Comparison of ENCODE assay signal across 16 cellular contexts in the genomic region with DNA sequence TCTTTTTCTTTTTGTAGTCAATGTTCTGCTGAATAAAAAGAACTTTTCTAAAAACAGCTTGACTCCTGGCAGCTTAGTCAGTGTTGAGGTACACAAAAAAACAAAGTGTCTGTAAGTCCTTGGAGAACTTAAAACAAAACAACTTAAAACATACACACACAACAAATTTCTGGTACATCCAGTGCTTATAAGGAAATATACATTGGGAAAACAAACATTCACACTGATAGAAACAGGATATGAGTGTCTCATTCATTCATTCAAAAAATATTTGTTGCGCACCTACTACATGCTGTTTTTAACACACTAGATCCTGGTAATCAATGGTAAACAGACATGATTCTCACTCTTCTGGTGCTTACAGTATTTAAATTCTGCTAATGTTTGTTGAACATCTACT. TPM values are rescaled to one million over a fixed set of nuclear protein-coding genes. Genes with fewer than 3 reads are reported as not detected.
DNase-seq lines count a peak whose midpoint lies in the region; ATAC-seq and TF ChIP-seq lines count a peak whose summit lies in the region.
"Had no signal": no experiment of that assay in that cellular context is flagged by ENCODE, and none has a peak within 500 bp of the region (broad histone marks: within the 10 kb centered on the region; RNA-seq: fewer than 3 reads in every experiment).

No MANE protein-coding gene starts in this region.

- H3K4me1 ChIP-seq in Karpas-422 (ENCODE audit: low read length) (peaks cover 45% of the 10 kb centered on the region), stomach (peaks cover 0 to 7% (median 0%) of the 10 kb centered on the region in 4 donors)

- H3K4me1 Mint-ChIP-seq in CD14-positive monocyte: peaks cover 41% of the 10 kb centered on the region
- H3K4me1 Mint-ChIP-seq: CD4-positive, alpha-beta memory T cell had no signal

- H3K27me3 ChIP-seq in Karpas-422 (ENCODE audit: low read length): no peaks in the 10 kb centered on the region
- no peaks in the 10 kb centered on the region for H3K27me3 ChIP-seq in stomach
- H3K27me3 ChIP-seq: BLaER1 treated with 17β-estradiol and CSF1 and Interleukin-3, amounts not matched to agents 10 nM and 100 nM had no signal

- H3K27me3 Mint-ChIP-seq in CD14-positive monocyte (ENCODE audit: low read depth in 3 of 3): no peaks in the 10 kb centered on the region
- H3K27me3 Mint-ChIP-seq: CD4-positive, alpha-beta memory T cell had no signal

- peak overlapping the region; percentile 3; the same call in 1 of the 2 replicates for H3K9ac ChIP-seq in Karpas-422 (ENCODE audit: low read length)
- H3K9ac ChIP-seq: BLaER1 treated with 17β-estradiol and CSF1 and Interleukin-3, amounts not matched to agents 10 nM and 100 nM had no signal

- no peaks in the 10 kb centered on the region for H4K20me1 ChIP-seq in Karpas-422 (ENCODE audit: insufficient read depth, low read depth, low read length)
- H4K20me1 ChIP-seq: BLaER1 treated with 17β-estradiol and CSF1 and Interleukin-3, amounts not matched to agents 10 nM and 100 nM had no signal

- no peaks in the 10 kb centered on the region for H3K79me2 ChIP-seq in Karpas-422 (ENCODE audit: low read length)

- H3K9me3 ChIP-seq in Karpas-422 (ENCODE audit: low read length) (0 out of 2 replicates have a peak, but pooled peaks cover 4% of the 10 kb centered on the region), stomach (no peaks in the 10 kb centered on the region)

- no peak overlapping the region for H2AFZ ChIP-seq in Karpas-422 (ENCODE audit: low read length)

- H3K27ac Mint-ChIP-seq in CD14-positive monocyte: peak overlapping the region; percentile 42 to 82 (median 69)
- H3K27ac Mint-ChIP-seq: CD4-positive, alpha-beta memory T cell had no signal

- no peaks in the 10 kb centered on the region; the same call in 1 of the 2 replicates for H3K36me3 ChIP-seq in Karpas-422 (ENCODE audit: insufficient read depth, low read length)
- H3K36me3 ChIP-seq in stomach: no peaks in the 10 kb centered on the region

- H3K27ac ChIP-seq in Karpas-422 (ENCODE audit: low read length) (peak overlapping the region; percentile 78), stomach (no peak overlapping the region)
- H3K27ac ChIP-seq: BLaER1 treated with 17β-estradiol and CSF1 and Interleukin-3, amounts not matched to agents 10 nM and 100 nM had no signal

- no peaks in the 10 kb centered on the region for H3K9me2 ChIP-seq in Karpas-422 (replicated peaks; ENCODE audit: insufficient read depth, low read length)

- H3K4me2 ChIP-seq in Karpas-422 (ENCODE audit: low read depth, low read length, poor library complexity, severe bottlenecking): no peak overlapping the region
- H3K4me2 ChIP-seq: BLaER1 treated with 17β-estradiol and CSF1 and Interleukin-3, amounts not matched to agents 10 nM and 100 nM had no signal

- H3K36me3 Mint-ChIP-seq in CD14-positive monocyte: no peaks in the 10 kb centered on the region

- 89 to 97% (median 90%) methylated on average over 1 of the region's 1 CpG for WGBS in stomach, 5 donors

- no peak for TF ChIP-seq CTCF in CD14-positive monocyte (IDR thresholded peaks at IDR 0.05)
- TF ChIP-seq CTCF in choroid plexus epithelial cell (conservative IDR thresholded peaks at IDR 0.05; ENCODE audit: low read depth, low read length): no peak
- no peak for TF ChIP-seq CTCF in fibroblast of pulmonary artery (IDR thresholded peaks at IDR 0.05; ENCODE audit: low read length, missing control alignments)
- no peak for TF ChIP-seq CTCF in stomach (IDR thresholded peaks at IDR 0.05)

- DNase-seq in CD14-positive monocyte (ENCODE audit: low spot score): no peak
- no peak for DNase-seq in Karpas-422
- peak; percentile 17 for DNase-seq in choroid plexus epithelial cell (ENCODE audit: low read depth)
- peak; percentile 29 for DNase-seq in fibroblast of pulmonary artery (ENCODE audit: low read depth)
- DNase-seq in CD1c-positive myeloid dendritic cell (ENCODE audit: extremely low spot score): no peak
- no peak for DNase-seq in stomach
- no peak for DNase-seq in NCI-H2107 treated with DMSO at 0.1 percent for 48 hours (lab: John Stamatoyannopoulos, UW; ENCODE audit: unreplicated experiment)
- DNase-seq: 8988T; ACHN; CD4-positive, alpha-beta memory T cell; DND-41; GF-D8; IMR-90; KBM-7 had no signal

- H3K9me3 Mint-ChIP-seq in CD14-positive monocyte: peaks cover 0 to 8% (median 0%) of the 10 kb centered on the region in 7 donors
- H3K9me3 Mint-ChIP-seq: CD4-positive, alpha-beta memory T cell had no signal

- no peak for ATAC-seq in GM21717 (IDR thresholded peaks at IDR 0.05; ENCODE audit: unreplicated experiment)

- intact Hi-C loops in CD14-positive monocyte (cut with micrococcal nuclease): loop anchor here in 1 of 2 donors (10.0 kb wide), 1 partner anchor 323 kb away; no protein-coding TSS in a partner anchor
- intact Hi-C loops in stomach (cut with DNase I; ENCODE audit: low total_unique reads): no loop called here

- TF ChIP-seq POLR2A in stomach (IDR thresholded peaks at IDR 0.05): no peak

- TF ChIP-seq EP300 in stomach (IDR thresholded peaks at IDR 0.05): no peak

- no peak overlapping the region for H3K4me3 Mint-ChIP-seq in CD14-positive monocyte
- H3K4me3 Mint-ChIP-seq: CD4-positive, alpha-beta memory T cell had no signal

- H3K4me3 ChIP-seq in Karpas-422 (ENCODE audit: low read length): no peak overlapping the region
- no peak overlapping the region for H3K4me3 ChIP-seq in choroid plexus epithelial cell (ENCODE audit: low read depth, low read length)
- no peak overlapping the region for H3K4me3 ChIP-seq in fibroblast of pulmonary artery (replicated peaks; ENCODE audit: low read depth, low read length)
- H3K4me3 ChIP-seq in stomach: no peak overlapping the region
- H3K4me3 ChIP-seq: BLaER1 treated with 17β-estradiol and CSF1 and Interleukin-3, amounts not matched to agents 10 nM and 100 nM had no signal

RNA-seq across cellular contexts. Expression of a gene that starts 27.4 kb away (rescaled TPM):
- polyA plus RNA-seq in CD14-positive monocyte: 10 to 100 TPM; 89.7 to 92.8 TPM
- total RNA-seq in Karpas-422 (2014; rRNA removed; shearing (Covaris generic); ENCODE audit: low replicate concordance): 55.4 and 86.6 TPM in 2 replicates
- total RNA-seq in stomach: 10 to 100 TPM in 4 of 5 donors, 1 to 10 TPM in 1; 4.1 to 26.8 (median 15.8) TPM
- 1 to 10 TPM; 3.5 to 4.1 (median 3.7) TPM for polyA plus RNA-seq in stomach

RNA-seq across cellular contexts. Expression of a gene that starts 51.5 kb away (rescaled TPM):
- polyA plus RNA-seq in CD14-positive monocyte (10 to 100 TPM; 20.0 to 30.8 TPM), stomach (10 to 100 TPM in 2 of 3 donors, 1 to 10 TPM in 1; 7.9 to 19.2 (median 16.7) TPM)
- 40.8 and 42.0 TPM in 2 replicates for total RNA-seq in Karpas-422 (2014; rRNA removed; shearing (Covaris generic); ENCODE audit: low replicate concordance)
- 10 to 100 TPM; 11.3 to 78.9 (median 31.2) TPM for total RNA-seq in stomach

Comparison
In these comparisons a context has a peak if more than half of its experiments do, and no peak if none do; other contexts are left out.
1. DNase-seq: peak in choroid plexus epithelial cell (single experiment) and fibroblast of pulmonary artery (single experiment); none in CD14-positive monocyte (single experiment), Karpas-422 (single experiment), CD1c-positive myeloid dendritic cell (single experiment), stomach (single experiment) and NCI-H2107 treated with DMSO at 0.1 percent for 48 hours (single experiment).